Comparison of ENCODE assay signal across 24 cellular contexts in the genomic region with DNA sequence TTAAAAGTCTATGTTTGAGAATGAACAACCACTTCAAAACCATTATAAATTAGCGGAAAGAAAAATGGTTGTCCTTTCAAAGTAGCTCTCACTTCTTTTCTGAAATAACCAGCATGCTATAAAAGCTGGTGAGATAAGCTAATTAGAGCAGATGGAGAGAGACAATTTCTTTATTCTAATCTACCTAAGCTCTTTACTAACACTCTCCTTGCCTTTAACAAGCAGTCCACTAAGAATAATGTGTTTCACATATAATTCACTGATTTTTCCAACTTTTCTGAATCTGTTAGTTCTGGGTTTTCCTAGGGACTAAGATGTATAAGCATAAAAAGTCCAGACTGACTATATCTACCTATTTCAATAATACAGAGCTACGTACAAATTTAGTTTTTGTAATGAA.
"Had no signal": no experiment of that assay in that cellular context is flagged by ENCODE, and none has a peak within 500 bp of the region (broad histone marks: within the 10 kb centered on the region; RNA-seq: fewer than 3 reads in every experiment).

A gene (minus strand): TSS at position 101 of the 400 bp plus-strand sequence. CDS start 203 bp downstream, outside the sequence.

- H3K27ac Mint-ChIP-seq: activated CD8-positive, alpha-beta T cell treated with anti-CD3 and anti-CD28 coated beads, Interleukin-2, amount 10 ng/mL, durations not matched to agents 7 days and 5 days; activated naive CD4-positive, alpha-beta T cell treated with anti-CD3 and anti-CD28 coated beads, Interleukin-2, amount 50 U/mL, for 72 hours; dendritic cell treated with granulocyte-macrophage colony-stimulating factor and Interleukin-4, amounts not matched to agents 40 ng/mL and 50 ng/mL, for 4 days; natural killer cell treated with Interleukin-12 subunit alpha and Interleukin-12 subunit beta and Interleukin-15 and Interleukin-18, amount 100 ng/mL, for 72 hours; stimulated activated effector memory CD8-positive, alpha-beta T cell treated with anti-CD3 and anti-CD28 coated beads, Interleukin-12 subunit alpha, Interleukin-12 subunit beta, amount 100 ng/mL, for 72 hours; stimulated activated naive CD8-positive, alpha-beta T cell treated with anti-CD3 and anti-CD28 coated beads, Interleukin-15, amount 100 ng/mL, for 72 hours had no signal

- H3K27me3 Mint-ChIP-seq: dendritic cell treated with granulocyte-macrophage colony-stimulating factor and Interleukin-4, amounts not matched to agents 40 ng/mL and 50 ng/mL, for 4 days; natural killer cell treated with Interleukin-12 subunit alpha and Interleukin-12 subunit beta and Interleukin-15 and Interleukin-18, amount 100 ng/mL, for 72 hours; stimulated activated naive CD8-positive, alpha-beta T cell treated with anti-CD3 and anti-CD28 coated beads, Interleukin-15, amount 100 ng/mL, for 72 hours had no signal

- H3K9me3 Mint-ChIP-seq: activated naive CD4-positive, alpha-beta T cell treated with anti-CD3 and anti-CD28 coated beads, Interleukin-2, amount 50 U/mL, for 72 hours; dendritic cell treated with granulocyte-macrophage colony-stimulating factor and Interleukin-4, amounts not matched to agents 40 ng/mL and 50 ng/mL, for 4 days; natural killer cell treated with Interleukin-12 subunit alpha and Interleukin-12 subunit beta and Interleukin-15 and Interleukin-18, amount 100 ng/mL, for 72 hours; stimulated activated effector memory CD8-positive, alpha-beta T cell treated with anti-CD3 and anti-CD28 coated beads, Interleukin-12 subunit alpha, Interleukin-12 subunit beta, amount 100 ng/mL, for 72 hours; stimulated activated naive CD8-positive, alpha-beta T cell treated with anti-CD3 and anti-CD28 coated beads, Interleukin-15, amount 100 ng/mL, for 72 hours had no signal

- H3K36me3 ChIP-seq: brain microvascular endothelial cell had no signal

- H3K4me1 ChIP-seq: ascending aorta, foreskin keratinocyte, left lung, tibial artery had no signal

- DNase-seq: activated CD4-positive, alpha-beta T cell treated with anti-CD3 and anti-CD28 coated beads for 1 hour; activated CD4-positive, alpha-beta T cell treated with anti-CD3 and anti-CD28 coated beads, Interleukin-2, amount 50 U/mL, for 1 hour; activated CD8-positive, alpha-beta T cell treated with anti-CD3 and anti-CD28 coated beads, Interleukin-2, amount 10 ng/mL, durations not matched to agents 7 days and 5 days; activated T-cell treated with anti-CD3 and anti-CD28 coated beads, Interleukin-2, amount 50 U/mL, for 1 hour; brain microvascular endothelial cell; caudate nucleus; effector memory CD4-positive, alpha-beta T cell; foreskin keratinocyte; glutamatergic neuron; hippocampal formation; kidney glomerular epithelial cell; left lung; nucleus accumbens; small intestine; stimulated activated CD4-positive, alpha-beta T cell treated with anti-CD3 and anti-CD28 coated beads, Interleukin-2, amount 100 ng/mL, for 24 hours; stimulated activated naive CD8-positive, alpha-beta T cell treated with anti-CD3 and anti-CD28 coated beads, Interleukin-15, amount 100 ng/mL, for 72 hours; tibial artery had no signal

- H3K36me3 Mint-ChIP-seq: activated naive CD4-positive, alpha-beta T cell treated with anti-CD3 and anti-CD28 coated beads, Interleukin-2, amount 50 U/mL, for 72 hours; natural killer cell treated with Interleukin-12 subunit alpha and Interleukin-12 subunit beta and Interleukin-15 and Interleukin-18, amount 100 ng/mL, for 72 hours had no signal

- H3K27ac ChIP-seq: ascending aorta, brain microvascular endothelial cell, foreskin keratinocyte, left lung, tibial artery had no signal

- H3K9me3 ChIP-seq: ascending aorta, left lung, tibial artery had no signal

- H3K4me3 ChIP-seq: ascending aorta, left lung, lung, tibial artery had no signal

- H3K4me3 Mint-ChIP-seq: activated CD8-positive, alpha-beta T cell treated with anti-CD3 and anti-CD28 coated beads, Interleukin-2, amount 10 ng/mL, durations not matched to agents 7 days and 5 days; dendritic cell treated with granulocyte-macrophage colony-stimulating factor and Interleukin-4, amounts not matched to agents 40 ng/mL and 50 ng/mL, for 4 days; natural killer cell treated with Interleukin-12 subunit alpha and Interleukin-12 subunit beta and Interleukin-15 and Interleukin-18, amount 100 ng/mL, for 72 hours; stimulated activated effector memory CD8-positive, alpha-beta T cell treated with anti-CD3 and anti-CD28 coated beads, Interleukin-12 subunit alpha, Interleukin-12 subunit beta, amount 100 ng/mL, for 72 hours; stimulated activated naive CD8-positive, alpha-beta T cell treated with anti-CD3 and anti-CD28 coated beads, Interleukin-15, amount 100 ng/mL, for 72 hours had no signal

- H3K27me3 ChIP-seq: ascending aorta, brain microvascular endothelial cell, foreskin keratinocyte, left lung, tibial artery had no signal

- H3K4me1 Mint-ChIP-seq: stimulated activated effector memory CD8-positive, alpha-beta T cell treated with anti-CD3 and anti-CD28 coated beads, Interleukin-12 subunit alpha, Interleukin-12 subunit beta, amount 100 ng/mL, for 72 hours; stimulated activated naive CD8-positive, alpha-beta T cell treated with anti-CD3 and anti-CD28 coated beads, Interleukin-15, amount 100 ng/mL, for 72 hours had no signal

- ATAC-seq: activated CD8-positive, alpha-beta T cell treated with anti-CD3 and anti-CD28 coated beads, Interleukin-2, amount 10 ng/mL, durations not matched to agents 7 days and 5 days; activated naive CD4-positive, alpha-beta T cell treated with anti-CD3 and anti-CD28 coated beads, Interleukin-2, amount 50 U/mL, for 72 hours; foreskin keratinocyte; left lung; natural killer cell treated with Interleukin-12 subunit alpha and Interleukin-12 subunit beta and Interleukin-15 and Interleukin-18, amount 100 ng/mL, for 72 hours; sciatic nerve; stimulated activated effector memory CD8-positive, alpha-beta T cell treated with anti-CD3 and anti-CD28 coated beads, Interleukin-12 subunit alpha, Interleukin-12 subunit beta, amount 100 ng/mL, for 72 hours; stimulated activated naive CD8-positive, alpha-beta T cell treated with anti-CD3 and anti-CD28 coated beads, Interleukin-15, amount 100 ng/mL, for 72 hours had no signal
